In genomic region chr20:63744574-63745423, GRCh38 we compare ENCODE assay signal across 1 cellular context.
TF ChIP-seq lines count a peak whose summit lies in the region.

No MANE protein-coding gene starts in this region.

TF ChIP-seq in HepG2, 621 proteins besides CTCF, POLR2A, EP300 and RAD21 (continued from another document and continues in another):
- TF ChIP-seq ZFX (CRISPR knock-in tag; IDR thresholded peaks at IDR 0.05; ENCODE audit: low read depth), result peak; percentile 46
- TF ChIP-seq, protein P1, sequence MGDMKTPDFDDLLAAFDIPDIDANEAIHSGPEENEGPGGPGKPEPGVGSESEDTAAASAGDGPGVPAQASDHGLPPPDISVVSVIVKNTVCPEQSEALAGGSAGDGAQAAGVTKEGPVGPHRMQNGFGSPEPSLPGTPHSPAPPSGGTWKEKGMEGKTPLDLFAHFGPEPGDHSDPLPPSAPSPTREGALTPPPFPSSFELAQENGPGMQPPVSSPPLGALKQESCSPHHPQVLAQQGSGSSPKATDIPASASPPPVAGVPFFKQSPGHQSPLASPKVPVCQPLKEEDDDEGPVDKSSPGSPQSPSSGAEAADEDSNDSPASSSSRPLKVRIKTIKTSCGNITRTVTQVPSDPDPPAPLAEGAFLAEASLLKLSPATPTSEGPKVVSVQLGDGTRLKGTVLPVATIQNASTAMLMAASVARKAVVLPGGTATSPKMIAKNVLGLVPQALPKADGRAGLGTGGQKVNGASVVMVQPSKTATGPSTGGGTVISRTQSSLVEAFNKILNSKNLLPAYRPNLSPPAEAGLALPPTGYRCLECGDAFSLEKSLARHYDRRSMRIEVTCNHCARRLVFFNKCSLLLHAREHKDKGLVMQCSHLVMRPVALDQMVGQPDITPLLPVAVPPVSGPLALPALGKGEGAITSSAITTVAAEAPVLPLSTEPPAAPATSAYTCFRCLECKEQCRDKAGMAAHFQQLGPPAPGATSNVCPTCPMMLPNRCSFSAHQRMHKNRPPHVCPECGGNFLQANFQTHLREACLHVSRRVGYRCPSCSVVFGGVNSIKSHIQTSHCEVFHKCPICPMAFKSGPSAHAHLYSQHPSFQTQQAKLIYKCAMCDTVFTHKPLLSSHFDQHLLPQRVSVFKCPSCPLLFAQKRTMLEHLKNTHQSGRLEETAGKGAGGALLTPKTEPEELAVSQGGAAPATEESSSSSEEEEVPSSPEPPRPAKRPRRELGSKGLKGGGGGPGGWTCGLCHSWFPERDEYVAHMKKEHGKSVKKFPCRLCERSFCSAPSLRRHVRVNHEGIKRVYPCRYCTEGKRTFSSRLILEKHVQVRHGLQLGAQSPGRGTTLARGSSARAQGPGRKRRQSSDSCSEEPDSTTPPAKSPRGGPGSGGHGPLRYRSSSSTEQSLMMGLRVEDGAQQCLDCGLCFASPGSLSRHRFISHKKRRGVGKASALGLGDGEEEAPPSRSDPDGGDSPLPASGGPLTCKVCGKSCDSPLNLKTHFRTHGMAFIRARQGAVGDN (CRISPR knock-in tag; IDR thresholded peaks at IDR 0.05), result peak; percentile 67
- peak; percentile 53; the same call in 1 of the 2 replicates for TF ChIP-seq BORCS8-MEF2B (CRISPR knock-in tag; IDR thresholded peaks at IDR 0.05)
- no peak for TF ChIP-seq USF2 (IDR thresholded peaks at IDR 0.05; ENCODE audit: low read depth, low read length)
- TF ChIP-seq USF2 (CRISPR knock-in tag; IDR thresholded peaks at IDR 0.05; ENCODE audit: borderline replicate concordance), result no peak
- no peak for TF ChIP-seq MEF2D (CRISPR knock-in tag; IDR thresholded peaks at IDR 0.05)
- TF ChIP-seq ZKSCAN8 (CRISPR knock-in tag; IDR thresholded peaks at IDR 0.05; ENCODE audit: borderline replicate concordance), result no peak
- TF ChIP-seq TRAFD1 (CRISPR knock-in tag; IDR thresholded peaks at IDR 0.05; ENCODE audit: borderline replicate concordance), result no peak
- peak; percentile 41; the same call in 1 of the 2 replicates for TF ChIP-seq GZF1 (CRISPR knock-in tag; IDR thresholded peaks at IDR 0.05)
- TF ChIP-seq ZFP36L2 (CRISPR knock-in tag; IDR thresholded peaks at IDR 0.05), result no peak
- TF ChIP-seq, protein P2, sequence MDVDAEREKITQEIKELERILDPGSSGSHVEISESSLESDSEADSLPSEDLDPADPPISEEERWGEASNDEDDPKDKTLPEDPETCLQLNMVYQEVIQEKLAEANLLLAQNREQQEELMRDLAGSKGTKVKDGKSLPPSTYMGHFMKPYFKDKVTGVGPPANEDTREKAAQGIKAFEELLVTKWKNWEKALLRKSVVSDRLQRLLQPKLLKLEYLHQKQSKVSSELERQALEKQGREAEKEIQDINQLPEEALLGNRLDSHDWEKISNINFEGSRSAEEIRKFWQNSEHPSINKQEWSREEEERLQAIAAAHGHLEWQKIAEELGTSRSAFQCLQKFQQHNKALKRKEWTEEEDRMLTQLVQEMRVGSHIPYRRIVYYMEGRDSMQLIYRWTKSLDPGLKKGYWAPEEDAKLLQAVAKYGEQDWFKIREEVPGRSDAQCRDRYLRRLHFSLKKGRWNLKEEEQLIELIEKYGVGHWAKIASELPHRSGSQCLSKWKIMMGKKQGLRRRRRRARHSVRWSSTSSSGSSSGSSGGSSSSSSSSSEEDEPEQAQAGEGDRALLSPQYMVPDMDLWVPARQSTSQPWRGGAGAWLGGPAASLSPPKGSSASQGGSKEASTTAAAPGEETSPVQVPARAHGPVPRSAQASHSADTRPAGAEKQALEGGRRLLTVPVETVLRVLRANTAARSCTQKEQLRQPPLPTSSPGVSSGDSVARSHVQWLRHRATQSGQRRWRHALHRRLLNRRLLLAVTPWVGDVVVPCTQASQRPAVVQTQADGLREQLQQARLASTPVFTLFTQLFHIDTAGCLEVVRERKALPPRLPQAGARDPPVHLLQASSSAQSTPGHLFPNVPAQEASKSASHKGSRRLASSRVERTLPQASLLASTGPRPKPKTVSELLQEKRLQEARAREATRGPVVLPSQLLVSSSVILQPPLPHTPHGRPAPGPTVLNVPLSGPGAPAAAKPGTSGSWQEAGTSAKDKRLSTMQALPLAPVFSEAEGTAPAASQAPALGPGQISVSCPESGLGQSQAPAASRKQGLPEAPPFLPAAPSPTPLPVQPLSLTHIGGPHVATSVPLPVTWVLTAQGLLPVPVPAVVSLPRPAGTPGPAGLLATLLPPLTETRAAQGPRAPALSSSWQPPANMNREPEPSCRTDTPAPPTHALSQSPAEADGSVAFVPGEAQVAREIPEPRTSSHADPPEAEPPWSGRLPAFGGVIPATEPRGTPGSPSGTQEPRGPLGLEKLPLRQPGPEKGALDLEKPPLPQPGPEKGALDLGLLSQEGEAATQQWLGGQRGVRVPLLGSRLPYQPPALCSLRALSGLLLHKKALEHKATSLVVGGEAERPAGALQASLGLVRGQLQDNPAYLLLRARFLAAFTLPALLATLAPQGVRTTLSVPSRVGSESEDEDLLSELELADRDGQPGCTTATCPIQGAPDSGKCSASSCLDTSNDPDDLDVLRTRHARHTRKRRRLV (CRISPR knock-in tag; IDR thresholded peaks at IDR 0.05), result 0 out of 2 replicates have a peak, but pooled peaks have one; percentile 23
- TF ChIP-seq ZBTB7B (CRISPR knock-in tag; IDR thresholded peaks at IDR 0.05), result peak; percentile 69
- no peak for TF ChIP-seq ZHX1 (CRISPR knock-in tag; IDR thresholded peaks at IDR 0.05; ENCODE audit: low read depth)
- no peak for TF ChIP-seq ZNF431 (CRISPR knock-in tag; IDR thresholded peaks at IDR 0.05; ENCODE audit: borderline replicate concordance, low read depth)
- TF ChIP-seq SMARCE1 (IDR thresholded peaks at IDR 0.05; ENCODE audit: borderline replicate concordance), result no peak
- no peak for TF ChIP-seq CAMTA2 (CRISPR knock-in tag; IDR thresholded peaks at IDR 0.05; ENCODE audit: borderline replicate concordance)
- no peak for TF ChIP-seq CSRNP1 (CRISPR knock-in tag; IDR thresholded peaks at IDR 0.05)
- no peak for TF ChIP-seq SP4 (CRISPR knock-in tag; IDR thresholded peaks at IDR 0.05)
- TF ChIP-seq ZNF275 (CRISPR knock-in tag; IDR thresholded peaks at IDR 0.05; ENCODE audit: borderline replicate concordance), result no peak
- TF ChIP-seq ZFP91 (CRISPR knock-in tag; IDR thresholded peaks at IDR 0.05; ENCODE audit: borderline replicate concordance), result no peak
- no peak for TF ChIP-seq ZNF580 (CRISPR knock-in tag; IDR thresholded peaks at IDR 0.05; ENCODE audit: borderline replicate concordance, low read depth)
- TF ChIP-seq ZBTB8A (CRISPR knock-in tag; IDR thresholded peaks at IDR 0.05; ENCODE audit: borderline replicate concordance, low read depth), result no peak
- TF ChIP-seq GTF2F1 (IDR thresholded peaks at IDR 0.05; ENCODE audit: low read length), result no peak
- no peak for TF ChIP-seq ZNF883 (CRISPR knock-in tag; IDR thresholded peaks at IDR 0.05; ENCODE audit: not compliant biosample characterization)
- TF ChIP-seq MED13 (CRISPR knock-in tag; IDR thresholded peaks at IDR 0.05), result no peak
- 0 out of 2 replicates have a peak, but pooled peaks have one; percentile 56 for TF ChIP-seq MTA1 (CRISPR knock-in tag; IDR thresholded peaks at IDR 0.05; ENCODE audit: borderline replicate concordance)
- TF ChIP-seq, protein P3, sequence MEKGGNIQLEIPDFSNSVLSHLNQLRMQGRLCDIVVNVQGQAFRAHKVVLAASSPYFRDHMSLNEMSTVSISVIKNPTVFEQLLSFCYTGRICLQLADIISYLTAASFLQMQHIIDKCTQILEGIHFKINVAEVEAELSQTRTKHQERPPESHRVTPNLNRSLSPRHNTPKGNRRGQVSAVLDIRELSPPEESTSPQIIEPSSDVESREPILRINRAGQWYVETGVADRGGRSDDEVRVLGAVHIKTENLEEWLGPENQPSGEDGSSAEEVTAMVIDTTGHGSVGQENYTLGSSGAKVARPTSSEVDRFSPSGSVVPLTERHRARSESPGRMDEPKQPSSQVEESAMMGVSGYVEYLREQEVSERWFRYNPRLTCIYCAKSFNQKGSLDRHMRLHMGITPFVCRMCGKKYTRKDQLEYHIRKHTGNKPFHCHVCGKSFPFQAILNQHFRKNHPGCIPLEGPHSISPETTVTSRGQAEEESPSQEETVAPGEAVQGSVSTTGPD (CRISPR knock-in tag; IDR thresholded peaks at IDR 0.05), result no peak
- 0 out of 2 replicates have a peak, but pooled peaks have one; percentile 40 for TF ChIP-seq ATF7-NPFF (CRISPR knock-in tag; IDR thresholded peaks at IDR 0.05; ENCODE audit: low read depth)
- TF ChIP-seq CENPX (CRISPR knock-in tag; IDR thresholded peaks at IDR 0.05), result no peak
- 0 out of 2 replicates have a peak, but pooled peaks have one; percentile 43 for TF ChIP-seq ZKSCAN5 (CRISPR knock-in tag; IDR thresholded peaks at IDR 0.05)
- peak; percentile 77; the same call in 1 of the 2 replicates for TF ChIP-seq ESRRA (CRISPR knock-in tag; IDR thresholded peaks at IDR 0.05; ENCODE audit: low read depth)
